In genomic region chr6:74091133-74091793, GRCh38 we compare ENCODE assay signal across 8 cellular contexts.
A peak's percentile ranks its signal among the peaks of the same experiment; 100 is the strongest.
DNase-seq lines count a peak whose midpoint lies in the region; ATAC-seq, FAIRE-seq and TF ChIP-seq lines count a peak whose summit lies in the region.

No MANE protein-coding gene starts in this region.

- H3K9ac ChIP-seq in H9 (ENCODE audit: extremely low read depth, insufficient read length, low read length) (no peak overlapping the region), K562 (ENCODE audit: insufficient read depth in 1 of 2, low read depth in 2 of 2, low read length in 2 of 2) (no peak overlapping the region)

- peak in 1 of 2 experiments; percentile 36; a peak in 2 of 4 replicates for TF ChIP-seq RAD21 in K562 (CRISPR knock-in tag; conservative IDR thresholded peaks at IDR 0.05 in 1 of 2, IDR thresholded peaks at IDR 0.05 in 1 of 2)

- H3K27ac ChIP-seq in H9 (ENCODE audit: insufficient read length, low read depth, low read length) (no peak overlapping the region), K562 (ENCODE audit: extremely low read depth, low read depth, low read length) (no peak overlapping the region)

- H3K4me1 ChIP-seq in H9 (ENCODE audit: insufficient read depth, low read length): no peaks in the 10 kb centered on the region
- no peaks in the 10 kb centered on the region for H3K4me1 ChIP-seq in K562 (replicated peaks in 1 of 2; ENCODE audit: control insufficient read depth in 2 of 2, insufficient read depth in 2 of 2, low read length in 2 of 2)

- WGBS in H9 (ENCODE audit: extremely low coverage, insufficient read length, low lambda C conversion rate): no CpG with 5 or more reads among the region's 8 CpGs
- WGBS in K562 (ENCODE audit: insufficient coverage, low coverage, missing lambda C conversion rate): 4% methylated on average over 8 of the region's 8 CpGs

- no peak overlapping the region for H2BK20ac ChIP-seq in H9 (ENCODE audit: low read depth, low read length, poor library complexity, severe bottlenecking)

- H3K4me3 Mint-ChIP-seq in H9: no peak overlapping the region

- H4K91ac ChIP-seq in H9 (ENCODE audit: insufficient read length, low read depth, low read length): no peak overlapping the region

- no peak for TF ChIP-seq POLR2A in K562 (conservative IDR thresholded peaks at IDR 0.05)

- peak overlapping the region; percentile 14 for H2AFZ ChIP-seq in H9 (ENCODE audit: low read length)
- no peak overlapping the region for H2AFZ ChIP-seq in K562 (ENCODE audit: low read depth, low read length)

- no peak overlapping the region for H3K4me3 ChIP-seq in K562

- no peak overlapping the region for H3K14ac ChIP-seq in H9 (ENCODE audit: insufficient read depth, low read length)

- no peak overlapping the region for H4K5ac ChIP-seq in H9 (ENCODE audit: insufficient read length, low read depth, low read length)

- H3K9me3 ChIP-seq in H9 (ENCODE audit: control insufficient read depth, low read depth, low read length) (no peaks in the 10 kb centered on the region), K562 (replicated peaks; ENCODE audit: control insufficient read depth, insufficient read depth, low read depth, low read length) (no peaks in the 10 kb centered on the region)

- H3T11ph ChIP-seq in H9 (ENCODE audit: low read length): no peak overlapping the region

- H3K27me3 Mint-ChIP-seq in H9 (ENCODE audit: low read depth): no peaks in the 10 kb centered on the region

- H3K18ac ChIP-seq in H9 (ENCODE audit: insufficient read length, low read depth, low read length): no peak overlapping the region

- ATAC-seq in K562 (peak; percentile 62; the same call in 2 of the 3 replicates), HG02840 (IDR thresholded peaks at IDR 0.05; ENCODE audit: low FRiP score, unreplicated experiment) (no peak)

- H3K79me1 ChIP-seq in H9 (ENCODE audit: insufficient read depth, low read depth, low read length, poor library complexity, severe bottlenecking): no peaks in the 10 kb centered on the region

- no TSS peak for BruUV-seq in K562 (replicated peaks; lab: Mats Ljungman, UMichigan)

- no peak overlapping the region for H2BK120ac ChIP-seq in H9 (ENCODE audit: low read depth, low read length, poor library complexity, severe bottlenecking)

- H3K23ac ChIP-seq in H9 (ENCODE audit: insufficient read length, low read depth, low read length): no peak overlapping the region

- TF ChIP-seq EP300 in K562 (IDR thresholded peaks at IDR 0.05; ENCODE audit: low read length): no peak

- H3K79me2 ChIP-seq in H9 (ENCODE audit: insufficient read depth, low read length): no peaks in the 10 kb centered on the region
- H3K79me2 ChIP-seq in K562 (ENCODE audit: control insufficient read depth, insufficient read depth, low read length): no peaks in the 10 kb centered on the region

- no peak overlapping the region for H4K8ac ChIP-seq in H9 (replicated peaks; ENCODE audit: insufficient read length, low read depth, low read length)

- CTCF ChIA-PET in K562 (lab: Yijun Ruan, JAX; ENCODE audit: low intra/inter-chr PET ratio): interaction anchor here (0.5 to 0.6 kb wide), 2 partner anchors 315 to 1229 kb away, joined by 3 to 6 read pairs; no protein-coding TSS in a partner anchor

- TF ChIP-seq CTCF in GM10266 (IDR thresholded peaks at IDR 0.05; ENCODE audit: control insufficient read depth, insufficient read depth, low read depth, missing control alignments) (peak; percentile 66), H9 (conservative IDR thresholded peaks at IDR 0.05) (peak; percentile 85), K562 (IDR thresholded peaks at IDR 0.05 in 2 of 3, conservative IDR thresholded peaks at IDR 0.05 in 1 of 3; ENCODE audit: insufficient read depth in 2 of 3, low read depth in 1 of 3, low read length in 3 of 3) (peak; percentile 12 to 62 (median 50); a peak in 4 of 6 replicates)

- no peak overlapping the region for H3K4me2 ChIP-seq in H9 (ENCODE audit: insufficient read depth, insufficient read length, low read length)
- H3K4me2 ChIP-seq in K562 (ENCODE audit: insufficient read depth, low read length): no peak overlapping the region

- POLR2A ChIA-PET in K562 (lab: Yijun Ruan, JAX): no interaction called here

- H3K27ac Mint-ChIP-seq in H9: no peak overlapping the region

- no peaks in the 10 kb centered on the region for H3K9me1 ChIP-seq in K562 (ENCODE audit: control insufficient read depth, insufficient read depth, low read length)

- no peaks in the 10 kb centered on the region for H3K23me2 ChIP-seq in H9 (ENCODE audit: insufficient read length, low read depth, low read length, poor library complexity, severe bottlenecking)

- no peak for FAIRE-seq in K562 (lab: Jason Lieb, UNC)

- H3K27me3 ChIP-seq in H9 (ENCODE audit: insufficient read depth, low read length) (no peaks in the 10 kb centered on the region), K562 (ENCODE audit: control insufficient read depth in 2 of 2, insufficient read depth in 2 of 2, low read length in 2 of 2) (no peaks in the 10 kb centered on the region)

- H3K9me3 Mint-ChIP-seq in H9: no peaks in the 10 kb centered on the region

- intact Hi-C loops in K562 (cut with micrococcal nuclease): loop anchor here (5.0 kb wide), 1 partner anchor 1121 kb away; no protein-coding TSS in a partner anchor

- H3K4ac ChIP-seq in H9 (ENCODE audit: low read depth, low read length): no peak overlapping the region

- H4K20me1 ChIP-seq in H9 (ENCODE audit: control insufficient read depth, insufficient read depth, insufficient read length): no peaks in the 10 kb centered on the region
- no peaks in the 10 kb centered on the region for H4K20me1 ChIP-seq in K562 (replicated peaks; ENCODE audit: control insufficient read depth, insufficient read depth, low read length)

- H3K36me3 ChIP-seq in K562 (ENCODE audit: control insufficient read depth, insufficient read depth, low read length): no peaks in the 10 kb centered on the region

- H3K56ac ChIP-seq in H9 (ENCODE audit: insufficient read length, low read depth, low read length): no peak overlapping the region

- no peak overlapping the region for H2BK5ac ChIP-seq in H9 (ENCODE audit: insufficient read length, low read length)

- DNase-seq in GM10266 (ENCODE audit: extremely low spot score) (peak; percentile 26), H9 (no peak), NCI-H2029 (lab: John Stamatoyannopoulos, UW) (peak; percentile 35), K562 (ENCODE audit: extremely low read depth in 1 of 4, low spot score in 3 of 4) (peak; percentile 17 to 26 (median 18)), kidney glomerular epithelial cell (lab: John Stamatoyannopoulos, UW) (peak; percentile 50)
- DNase-seq in activated naive CD4-positive, alpha-beta T cell treated with anti-CD3 and anti-CD28 coated beads, Interleukin-2, amount 50 U/mL, for 16 hours: no peak
- no peak for DNase-seq in activated CD8-positive, alpha-beta memory T cell treated with anti-CD3 and anti-CD28 coated beads for 24 hours

- in situ Hi-C loops in K562 (cut with MboI): no loop called here

- no peak overlapping the region for H2BK15ac ChIP-seq in H9 (ENCODE audit: low read depth, low read length)

- H2BK12ac ChIP-seq in H9 (ENCODE audit: insufficient read length, low read depth, low read length): no peak overlapping the region

- no peak overlapping the region for H2AK5ac ChIP-seq in H9 (ENCODE audit: insufficient read length, low read length)

- no peaks in the 10 kb centered on the region for H3K4me1 Mint-ChIP-seq in H9

- no peaks in the 10 kb centered on the region for H3K36me3 Mint-ChIP-seq in H9 (ENCODE audit: insufficient read depth in 1 of 3, low read depth in 3 of 3)

Comparison
In these comparisons a context has a peak if more than half of its experiments do, and no peak if none do; other contexts are left out.
1. DNase-seq: peak in GM10266 (single experiment), NCI-H2029 (single experiment), K562 (4 of 4) and kidney glomerular epithelial cell (single experiment); none in H9 (single experiment), activated naive CD4-positive, alpha-beta T cell treated with anti-CD3 and anti-CD28 coated beads, Interleukin-2, amount 50 U/mL, for 16 hours (single experiment) and activated CD8-positive, alpha-beta memory T cell treated with anti-CD3 and anti-CD28 coated beads for 24 hours (single experiment).
2. Peak in every context shown above with its lines, with median percentiles within 50 percentile points of each other: CTCF ChIP-seq.